In the genomic region with DNA sequence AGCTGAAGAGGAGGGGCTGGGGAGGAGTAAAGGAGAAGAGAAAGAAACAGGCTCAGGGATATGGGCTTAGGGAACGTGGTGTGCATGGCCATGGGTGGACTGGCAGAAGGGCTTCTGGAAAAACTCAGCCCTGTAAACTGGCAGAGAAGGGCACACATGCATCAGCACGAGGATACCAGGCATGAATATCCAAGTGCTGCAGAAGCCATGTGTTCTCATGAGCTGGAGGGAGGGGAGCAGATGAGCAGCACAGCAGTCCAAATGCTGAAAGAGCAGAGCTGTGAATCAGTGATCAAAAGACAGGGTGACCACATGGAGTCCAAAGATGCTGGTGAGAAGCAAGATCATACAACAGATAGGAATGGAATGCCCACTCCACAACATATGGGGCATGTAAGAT, we compare ENCODE assay signal across 22 cellular contexts.
A peak's percentile ranks its signal among the peaks of the same experiment; 100 is the strongest.
DNase-seq lines count a peak whose midpoint lies in the region; FAIRE-seq and TF ChIP-seq lines count a peak whose summit lies in the region.
"Had no signal": no experiment of that assay in that cellular context is flagged by ENCODE, and none has a peak within 500 bp of the region (broad histone marks: within the 10 kb centered on the region; RNA-seq: fewer than 3 reads in every experiment).

No MANE protein-coding gene starts in this region.

- DNase-seq in AG10803 (ENCODE audit: low read depth) = peak; percentile 75
- peak; percentile 30 for DNase-seq in ELR (ENCODE audit: low read depth)
- peak; percentile 57 for DNase-seq in RPMI7951 (ENCODE audit: low read depth)
- DNase-seq in fibroblast of mammary gland (ENCODE audit: low read depth) = peak; percentile 28
- no peak for DNase-seq in activated effector memory CD4-positive, alpha-beta T cell treated with Interleukin-2 at 50 U/mL for 16 hours
- no peak for DNase-seq in Ammon's horn (ENCODE audit: low spot score)
- DNase-seq in SJCRH30 = no peak
- no peak for DNase-seq in GM12891 (ENCODE audit: insufficient read length, low spot score)
- DNase-seq: DND-41, GF-D8, GOT3, MV-4-11, NCI-H1417, NCI-H187, NCI-H2227 treated with DMSO at 0.1 percent for 48 hours, NCI-H510A treated with DMSO at 0.1 percent for 48 hours, NCI-H774, SIG-M5, T-helper 2 cell had no signal

- no peak for FAIRE-seq in GM12891 (lab: Jason Lieb, UNC)
- FAIRE-seq: GM12878, GM18507 had no signal

- no peaks in the 10 kb centered on the region for H3K27me3 ChIP-seq in SJCRH30

- H3K4me3 ChIP-seq in AG10803 (ENCODE audit: low read length) = no peak overlapping the region
- no peak overlapping the region for H3K4me3 ChIP-seq in fibroblast of mammary gland (ENCODE audit: control insufficient read depth, low read depth, low read length)
- H3K4me3 ChIP-seq in SJCRH30 = no peak overlapping the region
- H3K4me3 ChIP-seq: GM12878 had no signal

- no peaks in the 10 kb centered on the region for H3K4me1 ChIP-seq in SJCRH30

- H3K27ac ChIP-seq in SJCRH30 = no peak overlapping the region
- H3K27ac ChIP-seq: KMS-11 had no signal

- TF ChIP-seq POLR2A in GM12891 (IDR thresholded peaks at IDR 0.05; ENCODE audit: low read depth, low read length) = no peak

- TF ChIP-seq CTCF in AG10803 (conservative IDR thresholded peaks at IDR 0.05; ENCODE audit: low read length) (no peak), fibroblast of mammary gland (conservative IDR thresholded peaks at IDR 0.05; ENCODE audit: control insufficient read depth, insufficient read depth, low read depth, low read length) (no peak)

- no peaks in the 10 kb centered on the region for H3K36me3 ChIP-seq in SJCRH30

- no peaks in the 10 kb centered on the region for H3K9me3 ChIP-seq in SJCRH30 (replicated peaks)

TF ChIP-seq in GM12891, 5 proteins besides CTCF, POLR2A, EP300 and RAD21:
- no peak for TF ChIP-seq PAX5 (IDR thresholded peaks at IDR 0.05; ENCODE audit: insufficient read depth, low read length, severe bottlenecking)
- no peak for TF ChIP-seq POU2F2 (IDR thresholded peaks at IDR 0.05; ENCODE audit: low read depth, low read length)
- no peak for TF ChIP-seq POLR2AphosphoS5 (IDR thresholded peaks at IDR 0.05; ENCODE audit: low read depth, low read length)
- TF ChIP-seq TAF1 (IDR thresholded peaks at IDR 0.05; ENCODE audit: low read depth, low read length) = no peak

Comparison
In these comparisons a context has a peak if more than half of its experiments do, and no peak if none do; other contexts are left out.
1. DNase-seq: peak in AG10803 (single experiment), ELR (single experiment), RPMI7951 (single experiment) and fibroblast of mammary gland (single experiment); none in activated effector memory CD4-positive, alpha-beta T cell treated with Interleukin-2 at 50 U/mL for 16 hours (single experiment), Ammon's horn (single experiment), SJCRH30 (0 of 2) and GM12891 (single experiment).